ENCODE assay signal across 11 cellular contexts in genomic region chr2:165863816-165864221, GRCh38.
DNase-seq lines count a peak whose midpoint lies in the region; ATAC-seq and TF ChIP-seq lines count a peak whose summit lies in the region.
"Had no signal": no experiment of that assay in that cellular context is flagged by ENCODE, and none has a peak within 500 bp of the region (broad histone marks: within the 10 kb centered on the region; RNA-seq: fewer than 3 reads in every experiment).

No MANE protein-coding gene starts in this region.

- H3K9me3 Mint-ChIP-seq in activated naive CD8-positive, alpha-beta T cell treated with anti-CD3 and anti-CD28 coated beads, Interleukin-2, amount 50 U/mL, for 24 hours = peaks cover 15% of the 10 kb centered on the region
- no peaks in the 10 kb centered on the region for H3K9me3 Mint-ChIP-seq in endothelial cell (ENCODE audit: unreplicated experiment)

- H3K27ac Mint-ChIP-seq in activated naive CD8-positive, alpha-beta T cell treated with anti-CD3 and anti-CD28 coated beads, Interleukin-2, amount 50 U/mL, for 24 hours = no peak overlapping the region
- no peak overlapping the region for H3K27ac Mint-ChIP-seq in endothelial cell (ENCODE audit: unreplicated experiment)
- H3K27ac Mint-ChIP-seq: CD4-positive, alpha-beta T cell had no signal

- H3K4me1 Mint-ChIP-seq in activated naive CD8-positive, alpha-beta T cell treated with anti-CD3 and anti-CD28 coated beads, Interleukin-2, amount 50 U/mL, for 24 hours = no peaks in the 10 kb centered on the region
- H3K4me1 Mint-ChIP-seq in endothelial cell (ENCODE audit: unreplicated experiment) = no peaks in the 10 kb centered on the region

- H3K4me3 Mint-ChIP-seq in activated naive CD8-positive, alpha-beta T cell treated with anti-CD3 and anti-CD28 coated beads, Interleukin-2, amount 50 U/mL, for 24 hours = no peak overlapping the region
- H3K4me3 Mint-ChIP-seq in endothelial cell (ENCODE audit: unreplicated experiment) = no peak overlapping the region
- H3K4me3 Mint-ChIP-seq: CD4-positive, alpha-beta T cell had no signal

- no peaks in the 10 kb centered on the region for H3K27me3 Mint-ChIP-seq in activated naive CD8-positive, alpha-beta T cell treated with anti-CD3 and anti-CD28 coated beads, Interleukin-2, amount 50 U/mL, for 24 hours
- H3K27me3 Mint-ChIP-seq in endothelial cell (ENCODE audit: unreplicated experiment) = peaks cover 2% of the 10 kb centered on the region
- H3K27me3 Mint-ChIP-seq: CD4-positive, alpha-beta T cell had no signal

- no peak for TF ChIP-seq CTCF in endothelial cell (IDR thresholded peaks at IDR 0.05; ENCODE audit: unreplicated experiment)

- peaks cover 2% of the 10 kb centered on the region for H3K36me3 Mint-ChIP-seq in activated naive CD8-positive, alpha-beta T cell treated with anti-CD3 and anti-CD28 coated beads, Interleukin-2, amount 50 U/mL, for 24 hours (ENCODE audit: low read depth)
- peaks cover 41% of the 10 kb centered on the region for H3K36me3 Mint-ChIP-seq in endothelial cell (ENCODE audit: low read depth, unreplicated experiment)

- peak; percentile 79 for DNase-seq in Ammon's horn (ENCODE audit: low spot score)
- no peak for DNase-seq in activated naive CD8-positive, alpha-beta T cell treated with anti-CD3 and anti-CD28 coated beads, Interleukin-2, amount 50 U/mL, for 24 hours
- no peak for DNase-seq in effector CD8-positive, alpha-beta T cell (lab: John Stamatoyannopoulos, UW)
- DNase-seq in glomerular visceral epithelial cell (ENCODE audit: extremely low spot score) = no peak
- no peak for DNase-seq in NCI-H526 treated with DMSO at 0.1 percent for 48 hours (lab: John Stamatoyannopoulos, UW)
- no peak for DNase-seq in endothelial cell (ENCODE audit: low spot score)
- DNase-seq: CD4-positive, alpha-beta T cell; IMR-90; stimulated activated naive CD4-positive, alpha-beta T cell had no signal

- ATAC-seq in GM18868 (IDR thresholded peaks at IDR 0.05; ENCODE audit: unreplicated experiment) (peak; percentile 85), HG02798 (IDR thresholded peaks at IDR 0.05; ENCODE audit: poor library complexity, unreplicated experiment) (peak; percentile 75)
- ATAC-seq in activated naive CD8-positive, alpha-beta T cell treated with anti-CD3 and anti-CD28 coated beads, Interleukin-2, amount 50 U/mL, for 24 hours = peak; percentile 15

Comparison
In these comparisons a context has a peak if more than half of its experiments do, and no peak if none do; other contexts are left out.
1. ATAC-seq: peak in every context shown above with its lines; median percentile 85 in GM18868; 75 in HG02798; 15 in activated naive CD8-positive, alpha-beta T cell treated with anti-CD3 and anti-CD28 coated beads, Interleukin-2, amount 50 U/mL, for 24 hours.